ENCODE assay signal across 12 cellular contexts in the genomic region with DNA sequence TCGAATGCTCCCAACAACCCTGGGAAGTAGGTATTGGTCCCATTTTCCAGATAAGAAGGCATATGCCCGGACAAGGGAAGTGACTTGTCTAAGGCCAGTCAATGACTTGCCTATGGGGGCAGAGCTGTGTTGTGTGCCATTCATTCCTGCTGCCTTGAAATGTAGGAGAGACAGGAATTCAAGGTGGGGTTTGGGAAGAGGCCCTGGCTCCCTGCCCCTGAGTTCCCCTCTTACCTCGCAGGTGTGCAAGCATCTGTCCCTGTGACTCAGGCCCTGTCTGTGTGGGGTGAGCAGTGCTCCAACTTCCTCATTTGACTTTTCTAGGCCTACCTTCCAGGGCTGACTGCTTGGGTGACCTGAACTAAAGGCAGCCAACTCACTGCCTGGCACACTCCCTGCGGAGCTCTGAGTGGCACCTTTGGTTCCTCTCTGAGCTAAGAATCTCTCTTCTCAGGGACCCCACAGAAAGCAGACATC. TPM values are rescaled to one million over a fixed set of nuclear protein-coding genes. Genes with fewer than 3 reads are reported as not detected.
A peak's percentile ranks its signal among the peaks of the same experiment; 100 is the strongest.
DNase-seq lines count a peak whose midpoint lies in the region; ATAC-seq and TF ChIP-seq lines count a peak whose summit lies in the region.
"Had no signal": no experiment of that assay in that cellular context is flagged by ENCODE, and none has a peak within 500 bp of the region (broad histone marks: within the 10 kb centered on the region; RNA-seq: fewer than 3 reads in every experiment).

No MANE protein-coding gene starts in this region.

- no peak for ATAC-seq in natural killer cell treated with Interleukin-12 subunit alpha and Interleukin-12 subunit beta and Interleukin-15 and Interleukin-18, amount 100 ng/mL, for 72 hours
- ATAC-seq in natural killer cell (no peak), naive B cell (ENCODE audit: low read depth in 2 of 2) (peak; percentile 49 to 59), HG03520 (IDR thresholded peaks at IDR 0.05; ENCODE audit: unreplicated experiment) (no peak), HG02981 (IDR thresholded peaks at IDR 0.05; ENCODE audit: unreplicated experiment) (no peak)

- H3K27me3 Mint-ChIP-seq in natural killer cell treated with Interleukin-12 subunit alpha and Interleukin-12 subunit beta and Interleukin-15 and Interleukin-18, amount 100 ng/mL, for 72 hours: peaks cover 0 to 3% of the 10 kb centered on the region in 2 donors
- H3K27me3 Mint-ChIP-seq in natural killer cell (ENCODE audit: low read depth in 2 of 2): peaks cover 0 to 3% of the 10 kb centered on the region in 2 donors
- peaks cover 0 to 12% (median 9%) of the 10 kb centered on the region in 3 donors for H3K27me3 Mint-ChIP-seq in naive B cell

- no peak overlapping the region for H3K27ac ChIP-seq in coronary artery

- no peak overlapping the region for H3K4me3 Mint-ChIP-seq in natural killer cell treated with Interleukin-12 subunit alpha and Interleukin-12 subunit beta and Interleukin-15 and Interleukin-18, amount 100 ng/mL, for 72 hours
- no peak overlapping the region for H3K4me3 Mint-ChIP-seq in natural killer cell
- H3K4me3 Mint-ChIP-seq in naive B cell: peak overlapping the region in 2 of 8 donors; percentile 51 to 72

- peak overlapping the region; percentile 8 for H3K4me3 ChIP-seq in coronary artery

- intact Hi-C loops in natural killer cell (cut with micrococcal nuclease): no loop called here

- TF ChIP-seq CTCF in natural killer cell (IDR thresholded peaks at IDR 0.05) (no peak), coronary artery (IDR thresholded peaks at IDR 0.05) (no peak)

- no peak overlapping the region for H3K27ac Mint-ChIP-seq in natural killer cell treated with Interleukin-12 subunit alpha and Interleukin-12 subunit beta and Interleukin-15 and Interleukin-18, amount 100 ng/mL, for 72 hours
- no peak overlapping the region for H3K27ac Mint-ChIP-seq in natural killer cell
- H3K27ac Mint-ChIP-seq in naive B cell: peak overlapping the region in 2 of 6 donors; percentile 57 to 83

- no peaks in the 10 kb centered on the region for H3K9me3 Mint-ChIP-seq in natural killer cell treated with Interleukin-12 subunit alpha and Interleukin-12 subunit beta and Interleukin-15 and Interleukin-18, amount 100 ng/mL, for 72 hours
- no peaks in the 10 kb centered on the region for H3K9me3 Mint-ChIP-seq in natural killer cell
- H3K9me3 Mint-ChIP-seq in naive B cell: peaks cover 0 to 5% (median 0%) of the 10 kb centered on the region in 7 donors

- H3K4me1 Mint-ChIP-seq in natural killer cell treated with Interleukin-12 subunit alpha and Interleukin-12 subunit beta and Interleukin-15 and Interleukin-18, amount 100 ng/mL, for 72 hours (ENCODE audit: low read depth in 2 of 2): peaks cover 6 to 11% of the 10 kb centered on the region in 2 donors
- H3K4me1 Mint-ChIP-seq in natural killer cell (peaks cover 0 to 21% of the 10 kb centered on the region in 2 donors), naive B cell (peaks cover 25 to 36% (median 30%) of the 10 kb centered on the region in 3 donors)

- peak; percentile 34 for DNase-seq in natural killer cell treated with Interleukin-12 subunit alpha and Interleukin-12 subunit beta and Interleukin-15 and Interleukin-18, amount 100 ng/mL, for 72 hours (ENCODE audit: low spot score)
- DNase-seq in natural killer cell (no peak), coronary artery (ENCODE audit: low spot score) (peak; percentile 53), naive B cell (peak; percentile 20), pons (ENCODE audit: low spot score) (no peak), NCI-H128 (lab: John Stamatoyannopoulos, UW; ENCODE audit: unreplicated experiment) (no peak)
- DNase-seq: cortex of kidney, NCI-H1436, NCI-H69, SIG-M5 had no signal

- H3K36me3 Mint-ChIP-seq in natural killer cell treated with Interleukin-12 subunit alpha and Interleukin-12 subunit beta and Interleukin-15 and Interleukin-18, amount 100 ng/mL, for 72 hours: no peaks in the 10 kb centered on the region
- H3K36me3 Mint-ChIP-seq in natural killer cell: no peaks in the 10 kb centered on the region
- peaks cover 4 to 6% of the 10 kb centered on the region in 2 donors for H3K36me3 Mint-ChIP-seq in naive B cell

RNA-seq across cellular contexts. Expression of a gene that starts 5.1 kb away (rescaled TPM):
- total RNA-seq in natural killer cell treated with Interleukin-12 subunit alpha and Interleukin-12 subunit beta and Interleukin-15 and Interleukin-18, amount 100 ng/mL, for 72 hours: 1 to 10 TPM; 3.4 to 3.9 TPM
- total RNA-seq in natural killer cell: 1 to 10 TPM; 3.2 to 4.7 (median 3.3) TPM
- polyA plus RNA-seq in naive B cell (ENCODE audit: low read depth in 6 of 6): 1 to 10 TPM in 5 of 6 donors, not detected in 1; 1.3 to 2.6 (median 2.2) TPM

Comparison
In these comparisons a context has a peak if more than half of its experiments do, and no peak if none do; other contexts are left out.
1. DNase-seq: peak in natural killer cell treated with Interleukin-12 subunit alpha and Interleukin-12 subunit beta and Interleukin-15 and Interleukin-18, amount 100 ng/mL, for 72 hours (single experiment), coronary artery (single experiment) and naive B cell (single experiment); none in natural killer cell (single experiment), pons (single experiment) and NCI-H128 (single experiment).
2. ATAC-seq: peak in naive B cell (2 of 2); none in natural killer cell treated with Interleukin-12 subunit alpha and Interleukin-12 subunit beta and Interleukin-15 and Interleukin-18, amount 100 ng/mL, for 72 hours (0 of 2), natural killer cell (0 of 3), HG03520 (single experiment) and HG02981 (single experiment).